ENCODE assay signal across 12 cellular contexts in the genomic region with DNA sequence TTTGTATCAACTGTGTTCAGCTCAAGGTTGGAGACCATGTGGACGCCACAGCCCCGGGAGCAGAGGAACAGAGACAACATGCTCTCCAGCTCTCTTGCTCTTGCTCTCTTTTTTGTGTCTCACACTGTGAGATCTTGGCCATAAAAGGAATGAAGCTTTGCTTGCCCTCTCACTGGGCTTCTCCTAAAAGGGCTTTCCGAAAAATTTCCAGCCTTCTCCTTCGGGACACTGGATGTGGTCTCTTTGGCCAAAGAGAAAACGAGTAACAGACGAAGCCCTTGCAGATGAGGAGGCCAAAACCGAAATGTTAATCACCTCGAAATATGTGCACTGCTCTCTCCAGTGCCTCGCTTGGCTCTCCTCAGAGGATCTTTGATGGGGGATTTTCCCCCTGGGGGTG.
DNase-seq lines count a peak whose midpoint lies in the region; ATAC-seq and TF ChIP-seq lines count a peak whose summit lies in the region.
"Had no signal": no experiment of that assay in that cellular context is flagged by ENCODE, and none has a peak within 500 bp of the region (broad histone marks: within the 10 kb centered on the region; RNA-seq: fewer than 3 reads in every experiment).

No MANE protein-coding gene starts in this region.

- peak overlapping the region; percentile 63 for H3K27ac ChIP-seq in subcutaneous abdominal adipose tissue (ENCODE audit: low read depth, low read length)
- H3K27ac ChIP-seq: RWPE1 had no signal

- intact Hi-C loops in mucosa of descending colon (cut with DNase I, micrococcal nuclease) = loop anchor here in 1 of 2 donors (10.0 kb wide), 1 partner anchor 75 kb away; no protein-coding TSS in a partner anchor

- H3K9ac ChIP-seq in subcutaneous abdominal adipose tissue (ENCODE audit: low read length in 5 of 5) = no peak overlapping the region

- DNase-seq in M059J (ENCODE audit: low read depth) (peak; percentile 11), fibroblast of mammary gland (ENCODE audit: low read depth) (peak; percentile 54), mucosa of descending colon (no peak), amygdala (lab: John Stamatoyannopoulos, UW) (no peak), NCI-H1092 treated with DMSO at 0.1 percent for 48 hours (lab: John Stamatoyannopoulos, UW) (no peak)
- no peak for DNase-seq in activated CD4-positive, alpha-beta T cell treated with anti-CD3 and anti-CD28 coated beads, Interleukin-2, amount 50 U/mL, for 4 hours
- DNase-seq: activated naive CD4-positive, alpha-beta T cell; DMS79 treated with DMSO at 0.1 percent for 48 hours had no signal

- H3K4me3 ChIP-seq in fibroblast of mammary gland (ENCODE audit: control insufficient read depth, low read depth, low read length) (no peak overlapping the region), mucosa of descending colon (no peak overlapping the region), subcutaneous abdominal adipose tissue (ENCODE audit: low read depth in 1 of 5, low read length in 5 of 5) (peak overlapping the region in 4 of 5 donors; percentile 18 to 38 (median 29))

- H3K36me3 ChIP-seq in mucosa of descending colon (ENCODE audit: low read depth) (no peaks in the 10 kb centered on the region), subcutaneous abdominal adipose tissue (ENCODE audit: control insufficient read depth in 5 of 5, insufficient read depth in 5 of 5, low read length in 5 of 5) (no peaks in the 10 kb centered on the region)

- H3K4me1 ChIP-seq in mucosa of descending colon (ENCODE audit: low read depth) (peaks cover 2% of the 10 kb centered on the region), subcutaneous abdominal adipose tissue (ENCODE audit: control insufficient read depth in 5 of 5, insufficient read depth in 5 of 5, low read length in 5 of 5) (peaks cover 0 to 36% (median 29%) of the 10 kb centered on the region in 5 donors)

- H3K9me3 ChIP-seq in mucosa of descending colon = no peaks in the 10 kb centered on the region
- no peaks in the 10 kb centered on the region for H3K9me3 ChIP-seq in subcutaneous abdominal adipose tissue (ENCODE audit: control insufficient read depth in 5 of 5, low read length in 5 of 5)

- H3K27me3 ChIP-seq in subcutaneous abdominal adipose tissue (ENCODE audit: control insufficient read depth in 5 of 5, insufficient read depth in 4 of 5, low read length in 5 of 5) = peaks cover 0 to 5% (median 0%) of the 10 kb centered on the region in 5 donors

- TF ChIP-seq CTCF in fibroblast of mammary gland (conservative IDR thresholded peaks at IDR 0.05; ENCODE audit: control insufficient read depth, insufficient read depth, low read depth, low read length) = no peak
- no peak for TF ChIP-seq CTCF in mucosa of descending colon (IDR thresholded peaks at IDR 0.05)

- ATAC-seq in mucosa of descending colon = peak; percentile 20
- no peak for ATAC-seq in GM21786 (IDR thresholded peaks at IDR 0.05; ENCODE audit: unreplicated experiment)
- ATAC-seq: HCT116 had no signal

Comparison
In these comparisons a context has a peak if more than half of its experiments do, and no peak if none do; other contexts are left out.
1. DNase-seq: peak in M059J (single experiment) and fibroblast of mammary gland (single experiment); none in mucosa of descending colon (0 of 3), amygdala (0 of 56), activated CD4-positive, alpha-beta T cell treated with anti-CD3 and anti-CD28 coated beads, Interleukin-2, amount 50 U/mL, for 4 hours (0 of 2) and NCI-H1092 treated with DMSO at 0.1 percent for 48 hours (single experiment).
2. H3K4me3 ChIP-seq: peak in subcutaneous abdominal adipose tissue (4 of 5); none in fibroblast of mammary gland (single experiment) and mucosa of descending colon (single experiment).